In genomic region chr16:346587-346986, GRCh38 we compare ENCODE assay signal across 17 cellular contexts. TPM values are rescaled to one million over a fixed set of nuclear protein-coding genes. Genes with fewer than 3 reads are reported as not detected.
DNase-seq lines count a peak whose midpoint lies in the region; ATAC-seq and TF ChIP-seq lines count a peak whose summit lies in the region.
"Had no signal": no experiment of that assay in that cellular context is flagged by ENCODE, and none has a peak within 500 bp of the region (broad histone marks: within the 10 kb centered on the region; RNA-seq: fewer than 3 reads in every experiment).

No MANE protein-coding gene starts in this region.

- in situ Hi-C loops in mammary epithelial cell (cut with MboI; ENCODE audit: low sequenced_read_pairs in 2 of 2): no loop called here

- H4K20me1 ChIP-seq in mammary epithelial cell (ENCODE audit: insufficient read depth, low read length) (no peaks in the 10 kb centered on the region), SK-N-SH (ENCODE audit: insufficient read depth) (peaks cover 84% of the 10 kb centered on the region)

- H3K27ac ChIP-seq in mammary epithelial cell (ENCODE audit: insufficient read depth, low read depth, low read length) (no peak overlapping the region), breast epithelium (no peak overlapping the region), SK-N-SH (ENCODE audit: low read depth in 2 of 2, low read length in 1 of 2) (peak overlapping the region in 1 of 2 experiments; percentile 18; a peak in 1 of 4 replicates)
- H3K27ac ChIP-seq: BLaER1, thoracic aorta had no signal

- H3K27me3 ChIP-seq in mammary epithelial cell (ENCODE audit: insufficient read depth, low read length) (no peaks in the 10 kb centered on the region), breast epithelium (no peaks in the 10 kb centered on the region), SK-N-SH (ENCODE audit: insufficient read depth) (no peaks in the 10 kb centered on the region)
- H3K27me3 ChIP-seq: BLaER1 had no signal

- no peak for TF ChIP-seq EP300 in SK-N-SH (IDR thresholded peaks at IDR 0.05; ENCODE audit: borderline replicate concordance in 1 of 2, low read depth in 1 of 2, low read length in 1 of 2)

- H3K4me1 ChIP-seq in mammary epithelial cell (ENCODE audit: insufficient read depth, low read length): peaks cover 11% of the 10 kb centered on the region
- peaks cover 0 to 5% of the 10 kb centered on the region in 2 donors for H3K4me1 ChIP-seq in breast epithelium
- H3K4me1 ChIP-seq in SK-N-SH (ENCODE audit: control insufficient read depth in 1 of 2, insufficient read depth in 2 of 2, low read depth in 1 of 2, low read length in 1 of 2): peaks cover 0 to 9% of the 10 kb centered on the region in 2 experiments; a peak in 2 of 4 replicates

- H2AFZ ChIP-seq in mammary epithelial cell (ENCODE audit: low read depth, low read length): no peak overlapping the region
- no peak overlapping the region for H2AFZ ChIP-seq in SK-N-SH (ENCODE audit: low read depth)

- dilution Hi-C loops in mammary epithelial cell (cut with HindIII; ENCODE audit: low sequenced_read_pairs): no loop called here

- no peak for TF ChIP-seq POLR2A in breast epithelium (IDR thresholded peaks at IDR 0.05)

- TSS peak; percentile 17 for BruUV-seq in mammary epithelial cell (replicated peaks; lab: Mats Ljungman, UMichigan)

- H3K9me3 ChIP-seq in mammary epithelial cell (replicated peaks; ENCODE audit: insufficient read depth, low read length) (no peaks in the 10 kb centered on the region), breast epithelium (no peaks in the 10 kb centered on the region), SK-N-SH (no peaks in the 10 kb centered on the region)
- H3K9me3 ChIP-seq: BLaER1, thoracic aorta had no signal

- POLR2A ChIA-PET in SK-N-SH (lab: Yijun Ruan, JAX): no interaction called here

- TF ChIP-seq CTCF in mammary epithelial cell (conservative IDR thresholded peaks at IDR 0.05 in 1 of 2, IDR thresholded peaks at IDR 0.05 in 1 of 2; ENCODE audit: extremely low read depth in 1 of 2, insufficient read depth in 1 of 2, low read depth in 1 of 2, low read length in 2 of 2) (no peak), breast epithelium (IDR thresholded peaks at IDR 0.05) (no peak), SK-N-SH (IDR thresholded peaks at IDR 0.05) (no peak), fibroblast of mammary gland (conservative IDR thresholded peaks at IDR 0.05; ENCODE audit: control insufficient read depth, insufficient read depth, low read depth, low read length) (no peak)

- H3K9me2 ChIP-seq in SK-N-SH: no peaks in the 10 kb centered on the region

- H3K79me2 ChIP-seq in mammary epithelial cell (ENCODE audit: insufficient read depth, low read length): peaks cover 95% of the 10 kb centered on the region
- peaks cover 90% of the 10 kb centered on the region for H3K79me2 ChIP-seq in SK-N-SH (ENCODE audit: insufficient read depth)

- WGBS in mammary epithelial cell (ENCODE audit: low coverage, missing lambda C conversion rate): 70% methylated on average over 15 of the region's 15 CpGs
- WGBS in SK-N-SH (ENCODE audit: low lambda C conversion rate): 83% methylated on average over 11 of the region's 15 CpGs

- ATAC-seq in HG02571 (IDR thresholded peaks at IDR 0.05; ENCODE audit: unreplicated experiment): no peak
- ATAC-seq: naive thymus-derived CD4-positive, alpha-beta T cell had no signal

- no peaks in the 10 kb centered on the region for H3F3A ChIP-seq in SK-N-SH (replicated peaks; ENCODE audit: insufficient read depth)

- DNase-seq in mammary epithelial cell: peak; percentile 46
- DNase-seq in breast epithelium (ENCODE audit: low spot score in 2 of 2): no peak
- no peak for DNase-seq in SK-N-SH
- DNase-seq in fibroblast of mammary gland (ENCODE audit: low read depth): peak; percentile 19
- DNase-seq in renal cortical epithelial cell (ENCODE audit: low read depth): peak; percentile 16
- DNase-seq in head of caudate nucleus: no peak
- no peak for DNase-seq in AG20443 (ENCODE audit: low spot score)
- DNase-seq: 8988T; activated gamma-delta T cell; DMS 273 treated with DMSO at 0.1 percent for 48 hours; naive thymus-derived CD4-positive, alpha-beta T cell; NCI-H1417; NCI-H748 treated with DMSO at 0.1 percent for 48 hours had no signal

- CTCF ChIA-PET in mammary epithelial cell (lab: Charles Lee; ENCODE audit: low non-redundant PET) (no interaction called here), SK-N-SH (lab: Yijun Ruan, JAX) (interaction anchor here (2.7 kb wide), 1 partner anchor 166 kb away, joined by 8 read pairs; the partner anchor contains the start of gene HBQ1)

- intact Hi-C loops in mammary epithelial cell (cut with micrococcal nuclease): loop anchor here (2.0 kb wide), 1 partner anchor 40 kb away; no protein-coding TSS in a partner anchor
- intact Hi-C loops in breast epithelium (cut with DNase I; ENCODE audit: low total_unique reads): no loop called here
- intact Hi-C loops in head of caudate nucleus (cut with DNase I): no loop called here

- H3K4me2 ChIP-seq in mammary epithelial cell (ENCODE audit: insufficient read depth, low read depth, low read length) (no peak overlapping the region), SK-N-SH (no peak overlapping the region)
- H3K4me2 ChIP-seq: BLaER1 had no signal

- H3K4me3 ChIP-seq in mammary epithelial cell (replicated peaks in 1 of 3; ENCODE audit: insufficient read depth in 1 of 3, low read depth in 2 of 3, low read length in 3 of 3) (no peak overlapping the region), breast epithelium (no peak overlapping the region), SK-N-SH (ENCODE audit: low read depth in 2 of 2, low read length in 1 of 2) (no peak overlapping the region), fibroblast of mammary gland (ENCODE audit: control insufficient read depth, low read depth, low read length) (no peak overlapping the region)
- H3K4me3 ChIP-seq: BLaER1, lung, thoracic aorta had no signal

- H3K36me3 ChIP-seq in mammary epithelial cell (ENCODE audit: insufficient read depth, low read length) (peaks cover 2% of the 10 kb centered on the region), breast epithelium (no peaks in the 10 kb centered on the region), SK-N-SH (replicated peaks in 1 of 2; ENCODE audit: control insufficient read depth in 1 of 2, insufficient read depth in 2 of 2, low read length in 1 of 2) (peaks cover 15 to 26% of the 10 kb centered on the region in 2 experiments)

- no peak for TF ChIP-seq RAD21 in SK-N-SH (IDR thresholded peaks at IDR 0.05; ENCODE audit: low read length)

- H3K9ac ChIP-seq in mammary epithelial cell (ENCODE audit: insufficient read depth, low read length) (no peak overlapping the region), SK-N-SH (no peak overlapping the region)
- H3K9ac ChIP-seq: BLaER1 had no signal

TF ChIP-seq in SK-N-SH, 30 proteins besides CTCF, POLR2A, EP300 and RAD21 (continues in another document):
- TF ChIP-seq IRF3 (IDR thresholded peaks at IDR 0.05; ENCODE audit: low read depth, low read length): no peak
- TF ChIP-seq POLR2AphosphoS5 (IDR thresholded peaks at IDR 0.05; ENCODE audit: low read depth, low read length): no peak
- TF ChIP-seq MAX (IDR thresholded peaks at IDR 0.05; ENCODE audit: low read depth): no peak

RNA-seq across cellular contexts. Expression of gene AXIN1, which starts 5.9 kb away (rescaled TPM):
- total RNA-seq in mammary epithelial cell (10 to 100 TPM; 21.7 to 31.2 TPM), breast epithelium (10 to 100 TPM; 16.5 to 22.6 (median 22.4) TPM), renal cortical epithelial cell (38.7 and 43.5 TPM in 2 replicates)
- polyA plus RNA-seq in mammary epithelial cell (13.0 TPM), SK-N-SH (2012; rRNA removed) (12.5 and 19.9 TPM in 2 replicates)
- polyA minus RNA-seq in mammary epithelial cell: 10.6 TPM
- 14.9 and 21.4 TPM in 2 replicates for polyA plus RNA-seq in SK-N-SH (2012; cell fraction: cytosol; rRNA removed)
- 26.8 and 32.0 TPM in 2 replicates for polyA plus RNA-seq in SK-N-SH (2012; cell fraction: nucleus; rRNA removed)

RNA-seq across cellular contexts. Expression of gene MRPL28, which starts 23.8 kb away (rescaled TPM):
- 10 to 100 TPM; 49.8 to 83.9 TPM for total RNA-seq in mammary epithelial cell
- polyA plus RNA-seq in mammary epithelial cell: 155 TPM
- 129 TPM for polyA minus RNA-seq in mammary epithelial cell
- 10 to 100 TPM; 67.0 to 78.7 (median 69.0) TPM for total RNA-seq in breast epithelium
- 266 and 320 TPM in 2 replicates for polyA plus RNA-seq in SK-N-SH (2012; rRNA removed)
- polyA plus RNA-seq in SK-N-SH (2012; cell fraction: cytosol; rRNA removed): 181 and 235 TPM in 2 replicates
- polyA plus RNA-seq in SK-N-SH (2012; cell fraction: nucleus; rRNA removed): 203 and 269 TPM in 2 replicates
- 59.4 and 95.9 TPM in 2 replicates for total RNA-seq in renal cortical epithelial cell

RNA-seq across cellular contexts. Expression of gene PGAP6, which starts 35.2 kb away (rescaled TPM):
- total RNA-seq in mammary epithelial cell (10 to 100 TPM; 31.3 to 44.5 TPM), breast epithelium (10 to 100 TPM; 24.5 to 49.5 (median 36.7) TPM), renal cortical epithelial cell (87.2 and 92.8 TPM in 2 replicates)
- polyA plus RNA-seq in mammary epithelial cell (73.2 TPM), SK-N-SH (2012; rRNA removed) (133 and 166 TPM in 2 replicates)
- polyA minus RNA-seq in mammary epithelial cell: 77.1 TPM
- polyA plus RNA-seq in SK-N-SH (2012; cell fraction: cytosol; rRNA removed): 36.0 and 79.9 TPM in 2 replicates
- 268 and 315 TPM in 2 replicates for polyA plus RNA-seq in SK-N-SH (2012; cell fraction: nucleus; rRNA removed)

RNA-seq across cellular contexts. Expression of gene NME4, which starts 50.4 kb away (rescaled TPM):
- total RNA-seq in mammary epithelial cell (10 to 100 TPM; 64.7 to 74.4 TPM), breast epithelium (100 to 1,000 TPM in 1 of 3 donors, 10 to 100 TPM in 2; 46.5 to 118 (median 78.0) TPM), renal cortical epithelial cell (27.6 and 50.0 TPM in 2 replicates)
- polyA plus RNA-seq in mammary epithelial cell (88.6 TPM), SK-N-SH (2012; rRNA removed) (417 and 509 TPM in 2 replicates)
- polyA minus RNA-seq in mammary epithelial cell: 35.0 TPM
- polyA plus RNA-seq in SK-N-SH (2012; cell fraction: cytosol; rRNA removed): 206 and 304 TPM in 2 replicates
- polyA plus RNA-seq in SK-N-SH (2012; cell fraction: nucleus; rRNA removed): 278 and 300 TPM in 2 replicates

RNA-seq across cellular contexts. Expression of gene DECR2, which starts 55.1 kb away (rescaled TPM):
- total RNA-seq in mammary epithelial cell (10 to 100 TPM; 19.2 to 26.6 TPM), breast epithelium (10 to 100 TPM; 19.4 to 30.5 (median 28.7) TPM), renal cortical epithelial cell (13.0 and 17.5 TPM in 2 replicates)
- polyA plus RNA-seq in mammary epithelial cell (14.5 TPM), SK-N-SH (2012; rRNA removed) (53.0 and 56.6 TPM in 2 replicates)
- 10.2 TPM for polyA minus RNA-seq in mammary epithelial cell
- 14.3 and 25.0 TPM in 2 replicates for polyA plus RNA-seq in SK-N-SH (2012; cell fraction: cytosol; rRNA removed)
- polyA plus RNA-seq in SK-N-SH (2012; cell fraction: nucleus; rRNA removed): 214 and 256 TPM in 2 replicates

Comparison
In these comparisons a context has a peak if more than half of its experiments do, and no peak if none do; other contexts are left out.
1. DNase-seq: peak in mammary epithelial cell (single experiment), fibroblast of mammary gland (single experiment) and renal cortical epithelial cell (single experiment); none in breast epithelium (0 of 2), SK-N-SH (single experiment), head of caudate nucleus (0 of 42) and AG20443 (single experiment).